Comparison of ENCODE assay signal across 18 cellular contexts in the genomic region with DNA sequence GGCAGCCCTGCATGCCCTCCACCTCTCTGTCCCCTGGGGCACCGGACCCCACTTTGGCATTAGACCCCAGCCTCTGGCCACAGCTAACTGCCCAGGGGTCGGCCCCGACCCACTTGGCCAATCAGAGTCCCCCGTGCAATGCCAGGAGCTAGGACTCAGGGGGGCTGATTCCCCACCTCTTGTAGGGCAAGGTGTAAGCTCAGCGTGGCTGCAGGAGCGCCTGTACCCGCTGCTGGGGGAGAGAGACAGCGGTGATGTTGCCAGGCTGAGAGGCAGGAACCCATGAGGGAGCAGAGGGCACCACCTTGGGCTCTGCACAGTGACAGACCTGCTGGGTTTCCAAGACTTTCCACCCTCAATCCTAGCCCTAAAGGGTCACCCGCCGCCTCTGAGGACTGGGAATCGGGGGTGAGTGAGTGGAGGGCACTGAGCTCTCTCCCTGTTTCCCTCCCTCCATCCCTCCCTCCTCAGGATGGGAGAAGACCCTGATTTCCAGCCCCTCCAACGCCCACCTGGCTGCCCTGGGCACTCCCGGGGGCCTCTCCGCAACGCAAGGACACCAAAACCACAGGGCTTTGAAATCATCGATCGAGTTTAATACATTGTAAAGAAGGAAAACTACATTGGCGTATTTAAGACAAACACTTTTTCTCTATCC.
DNase-seq lines count a peak whose midpoint lies in the region; ATAC-seq and TF ChIP-seq lines count a peak whose summit lies in the region.
"Had no signal": no experiment of that assay in that cellular context is flagged by ENCODE, and none has a peak within 500 bp of the region (broad histone marks: within the 10 kb centered on the region; RNA-seq: fewer than 3 reads in every experiment).

No MANE protein-coding gene starts in this region.

- H3K27me3 ChIP-seq in heart right ventricle, result no peaks in the 10 kb centered on the region
- H3K27me3 ChIP-seq in spleen (replicated peaks in 1 of 7), result no peaks in the 10 kb centered on the region

- TF ChIP-seq CTCF in heart right ventricle (IDR thresholded peaks at IDR 0.05) (no peak), glutamatergic neuron (IDR thresholded peaks at IDR 0.05; ENCODE audit: partially characterized antibody, unreplicated experiment) (no peak), nephron progenitor cell (IDR thresholded peaks at IDR 0.05) (no peak), spleen (IDR thresholded peaks at IDR 0.05 in 8 of 11, conservative IDR thresholded peaks at IDR 0.05 in 3 of 11) (no peak)

- no peak for ATAC-seq in heart right ventricle
- no peak for ATAC-seq in GM19452 (IDR thresholded peaks at IDR 0.05; ENCODE audit: unreplicated experiment)
- no peak for ATAC-seq in T-helper 17 cell
- ATAC-seq in HG03175 (IDR thresholded peaks at IDR 0.05; ENCODE audit: unreplicated experiment), result no peak

- H3K27ac Mint-ChIP-seq in glutamatergic neuron (ENCODE audit: unreplicated experiment), result no peak overlapping the region
- H3K27ac Mint-ChIP-seq in nephron progenitor cell, result peak overlapping the region; percentile 78
- H3K27ac Mint-ChIP-seq in T-helper 17 cell, result no peak overlapping the region

- H3K36me3 ChIP-seq in heart right ventricle (no peaks in the 10 kb centered on the region), spleen (no peaks in the 10 kb centered on the region)
- H3K36me3 ChIP-seq: MG63 had no signal

- H3K9me3 ChIP-seq in heart right ventricle (peaks cover 0 to 22% (median 8%) of the 10 kb centered on the region in 11 donors), spleen (peaks cover 0 to 22% (median 16%) of the 10 kb centered on the region in 8 donors), T-helper 17 cell (ENCODE audit: control insufficient read depth, low read length, poor library complexity, severe bottlenecking) (no peaks in the 10 kb centered on the region)
- H3K9me3 ChIP-seq: MG63 had no signal

- H3K9me3 Mint-ChIP-seq in glutamatergic neuron (ENCODE audit: unreplicated experiment) (peaks cover 12% of the 10 kb centered on the region), nephron progenitor cell (peaks cover 19% of the 10 kb centered on the region)

- H3K4me3 ChIP-seq in heart right ventricle (no peak overlapping the region), spleen (no peak overlapping the region)
- H3K4me3 ChIP-seq: MG63 had no signal

- H3K4me3 Mint-ChIP-seq in glutamatergic neuron (ENCODE audit: unreplicated experiment) (no peak overlapping the region), nephron progenitor cell (no peak overlapping the region), T-helper 17 cell (no peak overlapping the region)

- H3K27ac ChIP-seq in heart right ventricle, result no peak overlapping the region
- no peak overlapping the region for H3K27ac ChIP-seq in spleen

- 90 to 91% methylated on average over 18 of the region's 18 CpGs for whole genome bisulfite sequencing in heart right ventricle, 2 donors
- 85 to 92% (median 90%) methylated on average over 16 to 18 of the region's 18 CpGs for WGBS in spleen, 5 donors

- TF ChIP-seq POLR2A in spleen (IDR thresholded peaks at IDR 0.05), result no peak

- H3K4me1 ChIP-seq in heart right ventricle (no peaks in the 10 kb centered on the region), spleen (no peaks in the 10 kb centered on the region)

- DNase-seq in cardiac septum (ENCODE audit: low spot score) (peak; percentile 64), heart right ventricle (no peak), glutamatergic neuron (peak; percentile 10), nephron progenitor cell (no peak), spleen (peak; percentile 60), T-helper 17 cell (no peak)
- DNase-seq: Calu3, DMS79 treated with DMSO at 0.1 percent for 48 hours, KG1, MG63, NCI-H1105 treated with DMSO at 0.1 percent for 48 hours, NCI-H146, NCI-H1930, NCI-H2107, NCI-H524, NCI-H774 had no signal

- H3K4me1 Mint-ChIP-seq in glutamatergic neuron (ENCODE audit: low read depth, unreplicated experiment) (no peaks in the 10 kb centered on the region), nephron progenitor cell (peaks cover 6% of the 10 kb centered on the region), T-helper 17 cell (no peaks in the 10 kb centered on the region)

- peaks cover 1% of the 10 kb centered on the region for H3K27me3 Mint-ChIP-seq in glutamatergic neuron (ENCODE audit: unreplicated experiment)
- no peaks in the 10 kb centered on the region for H3K27me3 Mint-ChIP-seq in nephron progenitor cell (ENCODE audit: low read depth, poor library complexity)
- H3K27me3 Mint-ChIP-seq in T-helper 17 cell, result peaks cover under 1% of the 10 kb centered on the region

- H3K36me3 Mint-ChIP-seq in glutamatergic neuron (ENCODE audit: unreplicated experiment), result peaks cover 16% of the 10 kb centered on the region
- H3K36me3 Mint-ChIP-seq in nephron progenitor cell (ENCODE audit: low read depth), result peaks cover 60% of the 10 kb centered on the region
- no peaks in the 10 kb centered on the region for H3K36me3 Mint-ChIP-seq in T-helper 17 cell (ENCODE audit: low read depth)

- intact Hi-C loops in cardiac septum (cut with DNase I), result no loop called here
- intact Hi-C loops in heart right ventricle (cut with DNase I), result no loop called here
- intact Hi-C loops in spleen (cut with DNase I; ENCODE audit: low total_unique reads), result no loop called here

Comparison
In these comparisons a context has a peak if more than half of its experiments do, and no peak if none do; other contexts are left out.
1. DNase-seq: peak in cardiac septum (single experiment), glutamatergic neuron (single experiment) and spleen (single experiment); none in heart right ventricle (0 of 2), nephron progenitor cell (single experiment) and T-helper 17 cell (0 of 3).